ENCODE assay signal across 1 cellular context in the genomic region with DNA sequence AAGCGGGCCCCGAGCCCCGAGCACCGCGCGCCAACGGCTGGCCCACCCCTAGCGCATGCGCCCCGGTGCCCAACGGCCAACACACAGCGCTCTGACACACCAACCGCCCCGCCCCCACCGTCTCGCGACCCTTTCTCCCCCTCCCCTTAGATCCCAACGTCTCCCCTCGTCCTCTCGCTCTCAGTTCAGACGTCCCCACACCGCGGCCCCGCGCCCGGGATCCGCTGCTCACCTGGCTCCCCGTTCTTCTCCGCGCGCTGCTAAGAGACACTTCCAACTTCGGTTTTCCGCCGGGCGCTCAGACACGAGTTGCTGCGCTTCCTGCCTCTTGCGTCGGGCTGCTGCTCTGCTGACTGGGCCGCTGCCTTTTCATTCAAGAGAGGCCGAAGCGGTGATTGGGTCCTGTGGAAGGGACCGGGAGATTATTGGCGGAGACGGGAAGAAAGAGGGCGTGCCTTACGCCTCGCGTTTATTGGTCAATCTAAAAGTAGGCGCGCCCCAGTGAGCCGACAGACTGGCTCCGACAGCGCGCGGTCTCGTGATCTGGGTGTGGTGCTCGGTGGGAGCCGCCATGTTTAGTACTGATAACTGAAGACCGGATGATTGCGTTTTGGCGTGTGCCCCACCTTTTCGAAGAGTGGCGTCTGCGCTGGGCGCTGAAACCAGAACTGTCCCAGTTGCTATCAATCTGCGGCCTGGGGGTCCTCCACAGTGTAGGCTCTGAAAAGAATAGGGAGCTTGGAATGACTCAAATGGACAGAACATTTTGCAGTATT.
TF ChIP-seq lines count a peak whose summit lies in the region.

Gene DDX39A, minus strand, starts transcription at position 304 of the 776 bp plus-strand sequence. CDS start 6,121 bp downstream, outside the sequence.

TF ChIP-seq in HepG2, 621 proteins besides CTCF, POLR2A, EP300 and RAD21 (continued from another document):
- TF ChIP-seq ZSCAN5A (CRISPR knock-in tag; IDR thresholded peaks at IDR 0.05; ENCODE audit: borderline replicate concordance) (peak; percentile 37; the same call in 1 of the 2 replicates), ZNF816 (CRISPR knock-in tag; IDR thresholded peaks at IDR 0.05; ENCODE audit: borderline replicate concordance) (0 out of 2 replicates have a peak, but pooled peaks have one; percentile 70), RFX5 (IDR thresholded peaks at IDR 0.05; ENCODE audit: low read depth, low read length) (peak; percentile 61; the same call in 1 of the 2 replicates), TGIF2 (CRISPR knock-in tag; IDR thresholded peaks at IDR 0.05) (peak; percentile 87; the same call in 1 of the 2 replicates), ATF7 (IDR thresholded peaks at IDR 0.05) (no peak), ATF7 (CRISPR knock-in tag; IDR thresholded peaks at IDR 0.05) (peak; percentile 49; the same call in 1 of the 2 replicates), ZNF253 (CRISPR knock-in tag; IDR thresholded peaks at IDR 0.05; ENCODE audit: borderline replicate concordance) (peak; percentile 95; the same call in 1 of the 2 replicates), ZNF782 (CRISPR knock-in tag; IDR thresholded peaks at IDR 0.05; ENCODE audit: borderline replicate concordance) (0 out of 2 replicates have a peak, but pooled peaks have one; percentile 73), CBFB (CRISPR knock-in tag; IDR thresholded peaks at IDR 0.05) (peak; percentile 31; the same call in 1 of the 2 replicates), RXRA (CRISPR knock-in tag; IDR thresholded peaks at IDR 0.05) (0 out of 2 replicates have a peak, but pooled peaks have one; percentile 8), MYPOP (CRISPR knock-in tag; IDR thresholded peaks at IDR 0.05) (peak; percentile 94), HES4 (CRISPR knock-in tag; IDR thresholded peaks at IDR 0.05; ENCODE audit: borderline replicate concordance) (peak; percentile 54; the same call in 1 of the 2 replicates), ZNF501 (CRISPR knock-in tag; IDR thresholded peaks at IDR 0.05) (peak; percentile 60; the same call in 1 of the 2 replicates), ZNF230 (CRISPR knock-in tag; IDR thresholded peaks at IDR 0.05) (0 out of 2 replicates have a peak, but pooled peaks have one; percentile 16), ZBTB21 (CRISPR knock-in tag; IDR thresholded peaks at IDR 0.05) (0 out of 2 replicates have a peak, but pooled peaks have one; percentile 25), ZIK1 (CRISPR knock-in tag; IDR thresholded peaks at IDR 0.05; ENCODE audit: borderline replicate concordance, low read depth) (peak; percentile 34; the same call in 1 of the 2 replicates), GATA4 (IDR thresholded peaks at IDR 0.05; ENCODE audit: borderline replicate concordance, low read depth) (no peak), SKI (IDR thresholded peaks at IDR 0.05; ENCODE audit: partially characterized antibody) (peak; percentile 42), SNAPC2 (CRISPR knock-in tag; IDR thresholded peaks at IDR 0.05) (peak; percentile 83)
- TF ChIP-seq, protein P1, sequence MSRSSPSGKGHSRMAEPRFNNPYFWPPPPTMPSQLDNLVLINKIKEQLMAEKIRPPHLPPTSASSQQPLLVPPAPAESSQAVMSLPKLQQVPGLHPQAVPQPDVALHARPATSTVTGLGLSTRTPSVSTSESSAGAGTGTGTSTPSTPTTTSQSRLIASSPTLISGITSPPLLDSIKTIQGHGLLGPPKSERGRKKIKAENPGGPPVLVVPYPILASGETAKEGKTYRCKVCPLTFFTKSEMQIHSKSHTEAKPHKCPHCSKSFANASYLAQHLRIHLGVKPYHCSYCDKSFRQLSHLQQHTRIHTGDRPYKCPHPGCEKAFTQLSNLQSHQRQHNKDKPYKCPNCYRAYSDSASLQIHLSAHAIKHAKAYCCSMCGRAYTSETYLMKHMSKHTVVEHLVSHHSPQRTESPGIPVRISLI (CRISPR knock-in tag; IDR thresholded peaks at IDR 0.05; ENCODE audit: borderline replicate concordance) = peak; percentile 24; the same call in 1 of the 2 replicates
